8 cellular contexts compared by ENCODE assay signal in the genomic region with DNA sequence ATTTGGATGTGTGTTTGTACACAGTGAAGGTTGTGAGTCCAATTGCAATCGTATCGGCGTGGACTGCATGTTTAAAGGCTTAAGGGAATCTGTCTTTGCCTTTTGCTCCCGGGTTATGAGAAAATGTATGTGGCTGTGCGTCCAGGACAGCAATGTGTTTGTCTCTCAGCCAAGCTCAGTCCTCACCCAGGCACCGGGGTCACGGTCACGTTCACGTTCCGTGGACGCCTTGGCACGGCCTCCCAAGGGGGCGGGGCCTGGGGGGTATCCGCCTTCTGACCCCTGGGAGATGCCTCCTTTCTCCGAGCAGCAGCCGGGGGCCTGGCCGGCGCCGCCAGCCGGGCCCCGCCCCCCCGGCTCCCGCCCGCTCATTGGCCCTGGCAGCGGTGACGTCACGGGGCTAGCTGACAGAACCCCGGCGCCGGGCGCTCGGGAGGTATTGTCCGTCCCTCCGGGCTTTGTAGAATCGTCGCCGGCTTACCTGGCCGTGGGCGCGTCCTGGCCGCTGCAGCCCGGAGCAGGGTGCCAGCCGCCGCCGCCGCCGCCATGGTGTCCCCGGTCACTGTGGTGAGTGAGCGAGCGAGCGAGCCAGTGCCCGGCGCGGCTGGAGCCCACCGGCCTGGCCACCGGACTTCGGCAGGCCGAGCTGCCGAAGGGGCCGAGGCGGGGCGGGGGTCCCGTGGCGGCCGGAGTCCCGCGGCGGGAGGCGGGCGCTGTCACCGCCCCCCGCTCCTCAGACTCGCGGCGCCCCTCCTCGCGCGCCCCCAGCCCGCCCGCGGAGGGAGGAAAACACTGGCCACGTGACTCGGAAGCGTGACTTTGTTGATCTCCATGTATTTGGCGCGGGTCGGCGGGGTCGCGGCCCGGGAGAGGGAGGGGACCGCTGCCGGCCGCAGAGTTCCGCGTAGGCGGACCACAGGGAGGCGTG. TPM values are rescaled to one million over a fixed set of nuclear protein-coding genes. Genes with fewer than 3 reads are reported as not detected.
A peak's percentile ranks its signal among the peaks of the same experiment; 100 is the strongest.
DNase-seq lines count a peak whose midpoint lies in the region; ATAC-seq and TF ChIP-seq lines count a peak whose summit lies in the region.

A gene with protein sequence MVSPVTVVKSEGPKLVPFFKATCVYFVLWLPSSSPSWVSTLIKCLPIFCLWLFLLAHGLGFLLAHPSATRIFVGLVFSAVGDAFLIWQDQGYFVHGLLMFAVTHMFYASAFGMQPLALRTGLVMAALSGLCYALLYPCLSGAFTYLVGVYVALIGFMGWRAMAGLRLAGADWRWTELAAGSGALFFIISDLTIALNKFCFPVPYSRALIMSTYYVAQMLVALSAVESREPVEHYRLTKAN (plus strand): TSS at position 439 of the 928 bp plus-strand sequence. CDS start 108 bp downstream, at position 547.

- peaks cover 13% of the 10 kb centered on the region for H3K4me1 Mint-ChIP-seq in activated CD8-positive, alpha-beta T cell treated with anti-CD3 and anti-CD28 coated beads for 36 hours (ENCODE audit: low read depth)

- no peaks in the 10 kb centered on the region for H3K9me3 ChIP-seq in BE2C

- peak in 1 of 2 donors; percentile 67 for TF ChIP-seq POLR2A in lower leg skin (IDR thresholded peaks at IDR 0.05)

- no peaks in the 10 kb centered on the region for H3K27me3 Mint-ChIP-seq in activated CD8-positive, alpha-beta T cell treated with anti-CD3 and anti-CD28 coated beads for 36 hours

- DNase-seq in BE2C: peak; percentile 87
- DNase-seq in NCI-H748 treated with DMSO at 0.1 percent for 48 hours (lab: John Stamatoyannopoulos, UW): peak; percentile 83
- peak; percentile 92 for DNase-seq in activated CD8-positive, alpha-beta T cell treated with anti-CD3 and anti-CD28 coated beads for 36 hours
- DNase-seq in dorsolateral prefrontal cortex: peak; percentile 93 to 99 (median 94)
- peak; percentile 90 to 98 for DNase-seq in lower leg skin (ENCODE audit: low spot score in 2 of 2)
- peak; percentile 88 for DNase-seq in stimulated activated CD4-positive, alpha-beta T cell treated with anti-CD3 and anti-CD28 coated beads, Interleukin-4, amount 100 ng/mL, for 24 hours

- H3K36me3 ChIP-seq in BE2C: no peaks in the 10 kb centered on the region

- TF ChIP-seq CTCF in BE2C (IDR thresholded peaks at IDR 0.05; ENCODE audit: low read depth, low read length) (no peak), dorsolateral prefrontal cortex (IDR thresholded peaks at IDR 0.05 in 54 of 56, conservative IDR thresholded peaks at IDR 0.05 in 2 of 56; ENCODE audit: low read depth in 1 of 56, partially characterized antibody in 56 of 56) (peak in 11 of 56 donors; percentile 5 to 22 (median 9)), lower leg skin (IDR thresholded peaks at IDR 0.05) (no peak)
- TF ChIP-seq CTCF in activated CD8-positive, alpha-beta T cell treated with anti-CD3 and anti-CD28 coated beads for 36 hours (IDR thresholded peaks at IDR 0.05): no peak

- H3K4me3 ChIP-seq in BE2C (ENCODE audit: low read depth, low read length): peak within 1 kb of the TSS; percentile 57
- H3K4me3 ChIP-seq in dorsolateral prefrontal cortex: peak within 1 kb of the TSS; percentile 60 to 99 (median 83)
- peak within 1 kb of the TSS; percentile 58 for H3K4me3 ChIP-seq in lower leg skin (ENCODE audit: low read depth, poor library complexity, severe bottlenecking)

- peak within 1 kb of the TSS in 57 of 59 donors; percentile 16 to 95 (median 80) for H3K27ac ChIP-seq in dorsolateral prefrontal cortex

- peak within 1 kb of the TSS; percentile 55 for H3K27ac Mint-ChIP-seq in activated CD8-positive, alpha-beta T cell treated with anti-CD3 and anti-CD28 coated beads for 36 hours

- H3K27me3 ChIP-seq in BE2C (no peaks in the 10 kb centered on the region), dorsolateral prefrontal cortex (no peaks in the 10 kb centered on the region)

- H3K9me3 Mint-ChIP-seq in activated CD8-positive, alpha-beta T cell treated with anti-CD3 and anti-CD28 coated beads for 36 hours: no peaks in the 10 kb centered on the region

- H3K4me1 ChIP-seq in BE2C: no peaks in the 10 kb centered on the region

- intact Hi-C loops in activated CD8-positive, alpha-beta T cell treated with anti-CD3 and anti-CD28 coated beads for 36 hours (cut with micrococcal nuclease): no loop called here
- intact Hi-C loops in dorsolateral prefrontal cortex (cut with DNase I): loop anchor here (2.0 to 5.0 kb wide), 3 partner anchors 64 to 111 kb away; partner anchors contain the start of genes SPTY2D1 (in 2 of the 2) and UEVLD (in 1 of the 2)
- intact Hi-C loops in lower leg skin (cut with DNase I; ENCODE audit: low total_unique reads): no loop called here

- H3K36me3 Mint-ChIP-seq in activated CD8-positive, alpha-beta T cell treated with anti-CD3 and anti-CD28 coated beads for 36 hours (ENCODE audit: low read depth): no peaks in the 10 kb centered on the region

- WGBS in lower leg skin, 2 donors: 1 to 2% methylated on average over 44 to 46 of the region's 98 CpGs

- POLR2A ChIA-PET in activated CD8-positive, alpha-beta T cell treated with anti-CD3 and anti-CD28 coated beads for 36 hours (lab: Charles Lee): interaction anchor here (0.6 to 1.4 kb wide), 5 partner anchors 8 to 292 kb away, joined by 3 to 4 read pairs (median 3); no protein-coding TSS in a partner anchor

- peak within 1 kb of the TSS; percentile 74 for H3K4me3 Mint-ChIP-seq in activated CD8-positive, alpha-beta T cell treated with anti-CD3 and anti-CD28 coated beads for 36 hours

- peak; percentile 98 for ATAC-seq in GM19351 (IDR thresholded peaks at IDR 0.05; ENCODE audit: unreplicated experiment)
- peak; percentile 87 for ATAC-seq in HG03469 (IDR thresholded peaks at IDR 0.05; ENCODE audit: unreplicated experiment)
- peak; percentile 95 for ATAC-seq in activated CD8-positive, alpha-beta T cell treated with anti-CD3 and anti-CD28 coated beads for 36 hours

- CTCF ChIA-PET in activated CD8-positive, alpha-beta T cell treated with anti-CD3 and anti-CD28 coated beads for 36 hours (lab: Charles Lee): interaction anchor here (1.6 to 2.9 kb wide), 4 partner anchors 14 to 32 kb away, joined by 4 to 15 read pairs (median 6); no protein-coding TSS in a partner anchor

RNA-seq across cellular contexts. Expression of the gene that starts here (rescaled TPM):
- polyA plus RNA-seq in BE2C (2012; ENCODE audit: insufficient read depth, insufficient read length, low read depth): 0.49 TPM
- total RNA-seq in activated CD8-positive, alpha-beta T cell treated with anti-CD3 and anti-CD28 coated beads for 36 hours: under 1 TPM; 0.11 to 0.34 TPM
- 10 to 100 TPM in 69 of 120 experiments, 1 to 10 TPM in 51; 4.9 to 18.5 (median 10.7) TPM for total RNA-seq in dorsolateral prefrontal cortex
- total RNA-seq in lower leg skin: 10 to 100 TPM; 37.6 to 96.2 (median 52.8) TPM

Comparison
In these comparisons a context has a peak if more than half of its experiments do, and no peak if none do; other contexts are left out.
1. Peak in every context shown above with its lines: DNase-seq, ATAC-seq, H3K4me3 ChIP-seq and H3K27ac ChIP-seq.
2. RNA of the gene that starts here (total RNA-seq): 37.6 to 96.2 TPM in lower leg skin and 4.9 to 18.5 TPM in dorsolateral prefrontal cortex; 0.11 to 0.34 TPM in activated CD8-positive, alpha-beta T cell treated with anti-CD3 and anti-CD28 coated beads for 36 hours; every median in the first group is over 4 times any median in the second.
3. Peak in DNase-seq and ATAC-seq in activated CD8-positive, alpha-beta T cell treated with anti-CD3 and anti-CD28 coated beads for 36 hours; RNA of the gene not detected or under 1 TPM.
4. intact Hi-C loops: an anchor here in dorsolateral prefrontal cortex (2.0 to 5.0 kb wide); none called in activated CD8-positive, alpha-beta T cell treated with anti-CD3 and anti-CD28 coated beads for 36 hours and lower leg skin.